Comparison of ENCODE assay signal across 1 cellular context in the genomic region with DNA sequence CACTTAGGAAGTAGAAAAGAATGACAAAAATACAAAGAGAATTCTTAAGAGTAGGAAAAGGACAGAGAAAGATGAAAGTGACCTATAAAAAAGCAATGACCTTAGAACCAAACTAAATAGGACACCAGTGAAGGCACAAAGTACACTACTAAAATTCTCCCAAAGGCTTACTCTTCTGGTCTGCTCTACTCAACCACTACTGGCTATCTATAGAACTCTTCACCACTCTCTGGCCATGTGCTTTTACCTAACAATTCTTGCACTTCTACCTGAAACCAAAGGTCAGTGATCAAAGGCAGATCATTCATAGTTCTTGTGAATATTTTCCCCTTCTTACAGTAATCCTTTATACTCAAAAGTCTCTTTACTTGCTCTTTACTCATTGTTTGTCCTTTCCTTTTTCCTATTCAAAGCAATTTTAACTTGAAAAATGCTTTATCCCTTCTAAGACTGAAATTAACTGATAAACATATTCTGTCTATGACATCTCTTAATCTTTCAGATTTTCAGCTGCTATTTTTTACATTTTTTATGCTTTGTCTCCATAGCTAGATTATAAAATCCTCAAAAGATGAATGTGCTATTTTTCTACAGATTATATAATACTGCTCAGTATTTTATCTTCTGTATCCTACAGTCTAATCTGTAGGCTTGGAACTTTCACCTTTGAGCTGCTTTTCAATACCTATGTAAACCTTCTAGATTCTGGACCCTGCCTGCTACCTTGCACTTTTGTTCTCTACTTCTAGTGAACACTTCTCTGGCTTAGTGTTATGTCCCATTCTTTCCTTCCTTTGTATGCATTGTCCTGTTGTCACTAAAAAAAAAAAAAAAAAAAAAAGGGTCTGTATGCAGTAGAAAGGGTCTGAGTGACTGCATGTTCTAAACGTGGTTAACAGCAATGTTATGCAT.
A peak's percentile ranks its signal among the peaks of the same experiment; 100 is the strongest.
TF ChIP-seq lines count a peak whose summit lies in the region.

No MANE protein-coding gene starts in this region.

TF ChIP-seq in HepG2, 621 proteins besides CTCF, POLR2A, EP300 and RAD21 (continued from another document):
- TF ChIP-seq, protein P1, sequence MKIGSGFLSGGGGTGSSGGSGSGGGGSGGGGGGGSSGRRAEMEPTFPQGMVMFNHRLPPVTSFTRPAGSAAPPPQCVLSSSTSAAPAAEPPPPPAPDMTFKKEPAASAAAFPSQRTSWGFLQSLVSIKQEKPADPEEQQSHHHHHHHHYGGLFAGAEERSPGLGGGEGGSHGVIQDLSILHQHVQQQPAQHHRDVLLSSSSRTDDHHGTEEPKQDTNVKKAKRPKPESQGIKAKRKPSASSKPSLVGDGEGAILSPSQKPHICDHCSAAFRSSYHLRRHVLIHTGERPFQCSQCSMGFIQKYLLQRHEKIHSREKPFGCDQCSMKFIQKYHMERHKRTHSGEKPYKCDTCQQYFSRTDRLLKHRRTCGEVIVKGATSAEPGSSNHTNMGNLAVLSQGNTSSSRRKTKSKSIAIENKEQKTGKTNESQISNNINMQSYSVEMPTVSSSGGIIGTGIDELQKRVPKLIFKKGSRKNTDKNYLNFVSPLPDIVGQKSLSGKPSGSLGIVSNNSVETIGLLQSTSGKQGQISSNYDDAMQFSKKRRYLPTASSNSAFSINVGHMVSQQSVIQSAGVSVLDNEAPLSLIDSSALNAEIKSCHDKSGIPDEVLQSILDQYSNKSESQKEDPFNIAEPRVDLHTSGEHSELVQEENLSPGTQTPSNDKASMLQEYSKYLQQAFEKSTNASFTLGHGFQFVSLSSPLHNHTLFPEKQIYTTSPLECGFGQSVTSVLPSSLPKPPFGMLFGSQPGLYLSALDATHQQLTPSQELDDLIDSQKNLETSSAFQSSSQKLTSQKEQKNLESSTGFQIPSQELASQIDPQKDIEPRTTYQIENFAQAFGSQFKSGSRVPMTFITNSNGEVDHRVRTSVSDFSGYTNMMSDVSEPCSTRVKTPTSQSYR (CRISPR knock-in tag; IDR thresholded peaks at IDR 0.05; ENCODE audit: borderline replicate concordance), result no peak
- no peak for TF ChIP-seq ATF7 (IDR thresholded peaks at IDR 0.05)
- TF ChIP-seq ATF7 (CRISPR knock-in tag; IDR thresholded peaks at IDR 0.05), result no peak
- no peak for TF ChIP-seq RFX5 (IDR thresholded peaks at IDR 0.05; ENCODE audit: low read depth, low read length)
- TF ChIP-seq ZNF496 (CRISPR knock-in tag; IDR thresholded peaks at IDR 0.05; ENCODE audit: insufficient replicate concordance), result no peak
- TF ChIP-seq HDAC1 (CRISPR knock-in tag; IDR thresholded peaks at IDR 0.05), result no peak
- no peak for TF ChIP-seq YEATS4 (CRISPR knock-in tag; IDR thresholded peaks at IDR 0.05; ENCODE audit: borderline replicate concordance)
- TF ChIP-seq POGZ (CRISPR knock-in tag; IDR thresholded peaks at IDR 0.05), result 0 out of 2 replicates have a peak, but pooled peaks have one; percentile 27
- TF ChIP-seq, protein P2, sequence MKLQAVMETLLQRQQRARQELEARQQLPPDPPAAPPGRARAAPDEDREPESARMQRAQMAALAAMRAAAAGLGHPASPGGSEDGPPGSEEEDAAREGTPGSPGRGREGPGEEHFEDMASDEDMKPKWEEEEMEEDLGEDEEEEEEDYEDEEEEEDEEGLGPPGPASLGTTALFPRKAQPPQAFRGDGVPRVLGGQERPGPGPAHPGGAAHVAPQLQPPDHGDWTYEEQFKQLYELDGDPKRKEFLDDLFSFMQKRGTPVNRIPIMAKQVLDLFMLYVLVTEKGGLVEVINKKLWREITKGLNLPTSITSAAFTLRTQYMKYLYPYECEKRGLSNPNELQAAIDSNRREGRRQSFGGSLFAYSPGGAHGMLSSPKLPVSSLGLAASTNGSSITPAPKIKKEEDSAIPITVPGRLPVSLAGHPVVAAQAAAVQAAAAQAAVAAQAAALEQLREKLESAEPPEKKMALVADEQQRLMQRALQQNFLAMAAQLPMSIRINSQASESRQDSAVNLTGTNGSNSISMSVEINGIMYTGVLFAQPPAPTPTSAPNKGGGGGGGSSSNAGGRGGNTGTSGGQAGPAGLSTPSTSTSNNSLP (IDR thresholded peaks at IDR 0.05; ENCODE audit: low read depth, low read length), result peak; percentile 40
- TF ChIP-seq GATAD2A (CRISPR knock-in tag; IDR thresholded peaks at IDR 0.05), result peak; percentile 34; the same call in 1 of the 2 replicates
- no peak for TF ChIP-seq IRF2 (CRISPR knock-in tag; IDR thresholded peaks at IDR 0.05)
- TF ChIP-seq, protein P3, sequence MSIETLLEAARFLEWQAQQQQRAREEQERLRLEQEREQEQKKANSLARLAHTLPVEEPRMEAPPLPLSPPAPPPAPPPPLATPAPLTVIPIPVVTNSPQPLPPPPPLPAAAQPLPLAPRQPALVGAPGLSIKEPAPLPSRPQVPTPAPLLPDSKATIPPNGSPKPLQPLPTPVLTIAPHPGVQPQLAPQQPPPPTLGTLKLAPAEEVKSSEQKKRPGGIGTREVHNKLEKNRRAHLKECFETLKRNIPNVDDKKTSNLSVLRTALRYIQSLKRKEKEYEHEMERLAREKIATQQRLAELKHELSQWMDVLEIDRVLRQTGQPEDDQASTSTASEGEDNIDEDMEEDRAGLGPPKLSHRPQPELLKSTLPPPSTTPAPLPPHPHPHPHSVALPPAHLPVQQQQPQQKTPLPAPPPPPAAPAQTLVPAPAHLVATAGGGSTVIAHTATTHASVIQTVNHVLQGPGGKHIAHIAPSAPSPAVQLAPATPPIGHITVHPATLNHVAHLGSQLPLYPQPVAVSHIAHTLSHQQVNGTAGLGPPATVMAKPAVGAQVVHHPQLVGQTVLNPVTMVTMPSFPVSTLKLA (IDR thresholded peaks at IDR 0.05), result 0 out of 2 replicates have a peak, but pooled peaks have one; percentile 14
- TF ChIP-seq NFIC (IDR thresholded peaks at IDR 0.05; ENCODE audit: low read length), result 0 out of 2 replicates have a peak, but pooled peaks have one; percentile 26
- no peak for TF ChIP-seq MIXL1 (CRISPR knock-in tag; IDR thresholded peaks at IDR 0.05)
- no peak for TF ChIP-seq TMF1 (CRISPR knock-in tag; IDR thresholded peaks at IDR 0.05; ENCODE audit: low read depth)
- no peak for TF ChIP-seq ZFP36 (IDR thresholded peaks at IDR 0.05; ENCODE audit: borderline replicate concordance, low read depth, low read length, partially characterized antibody)
- peak; percentile 95 for TF ChIP-seq NCOR1 (IDR thresholded peaks at IDR 0.05; ENCODE audit: borderline replicate concordance, low read length)
- TF ChIP-seq, protein P4, sequence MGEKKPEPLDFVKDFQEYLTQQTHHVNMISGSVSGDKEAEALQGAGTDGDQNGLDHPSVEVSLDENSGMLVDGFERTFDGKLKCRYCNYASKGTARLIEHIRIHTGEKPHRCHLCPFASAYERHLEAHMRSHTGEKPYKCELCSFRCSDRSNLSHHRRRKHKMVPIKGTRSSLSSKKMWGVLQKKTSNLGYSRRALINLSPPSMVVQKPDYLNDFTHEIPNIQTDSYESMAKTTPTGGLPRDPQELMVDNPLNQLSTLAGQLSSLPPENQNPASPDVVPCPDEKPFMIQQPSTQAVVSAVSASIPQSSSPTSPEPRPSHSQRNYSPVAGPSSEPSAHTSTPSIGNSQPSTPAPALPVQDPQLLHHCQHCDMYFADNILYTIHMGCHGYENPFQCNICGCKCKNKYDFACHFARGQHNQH (CRISPR knock-in tag; IDR thresholded peaks at IDR 0.05), result no peak
- peak; percentile 34; the same call in 1 of the 2 replicates for TF ChIP-seq SOX5 (CRISPR knock-in tag; IDR thresholded peaks at IDR 0.05; ENCODE audit: borderline replicate concordance)
- TF ChIP-seq ZSCAN9 (CRISPR knock-in tag; IDR thresholded peaks at IDR 0.05; ENCODE audit: borderline replicate concordance), result no peak
- no peak for TF ChIP-seq MTF1 (CRISPR knock-in tag; IDR thresholded peaks at IDR 0.05)
- TF ChIP-seq, protein P5, sequence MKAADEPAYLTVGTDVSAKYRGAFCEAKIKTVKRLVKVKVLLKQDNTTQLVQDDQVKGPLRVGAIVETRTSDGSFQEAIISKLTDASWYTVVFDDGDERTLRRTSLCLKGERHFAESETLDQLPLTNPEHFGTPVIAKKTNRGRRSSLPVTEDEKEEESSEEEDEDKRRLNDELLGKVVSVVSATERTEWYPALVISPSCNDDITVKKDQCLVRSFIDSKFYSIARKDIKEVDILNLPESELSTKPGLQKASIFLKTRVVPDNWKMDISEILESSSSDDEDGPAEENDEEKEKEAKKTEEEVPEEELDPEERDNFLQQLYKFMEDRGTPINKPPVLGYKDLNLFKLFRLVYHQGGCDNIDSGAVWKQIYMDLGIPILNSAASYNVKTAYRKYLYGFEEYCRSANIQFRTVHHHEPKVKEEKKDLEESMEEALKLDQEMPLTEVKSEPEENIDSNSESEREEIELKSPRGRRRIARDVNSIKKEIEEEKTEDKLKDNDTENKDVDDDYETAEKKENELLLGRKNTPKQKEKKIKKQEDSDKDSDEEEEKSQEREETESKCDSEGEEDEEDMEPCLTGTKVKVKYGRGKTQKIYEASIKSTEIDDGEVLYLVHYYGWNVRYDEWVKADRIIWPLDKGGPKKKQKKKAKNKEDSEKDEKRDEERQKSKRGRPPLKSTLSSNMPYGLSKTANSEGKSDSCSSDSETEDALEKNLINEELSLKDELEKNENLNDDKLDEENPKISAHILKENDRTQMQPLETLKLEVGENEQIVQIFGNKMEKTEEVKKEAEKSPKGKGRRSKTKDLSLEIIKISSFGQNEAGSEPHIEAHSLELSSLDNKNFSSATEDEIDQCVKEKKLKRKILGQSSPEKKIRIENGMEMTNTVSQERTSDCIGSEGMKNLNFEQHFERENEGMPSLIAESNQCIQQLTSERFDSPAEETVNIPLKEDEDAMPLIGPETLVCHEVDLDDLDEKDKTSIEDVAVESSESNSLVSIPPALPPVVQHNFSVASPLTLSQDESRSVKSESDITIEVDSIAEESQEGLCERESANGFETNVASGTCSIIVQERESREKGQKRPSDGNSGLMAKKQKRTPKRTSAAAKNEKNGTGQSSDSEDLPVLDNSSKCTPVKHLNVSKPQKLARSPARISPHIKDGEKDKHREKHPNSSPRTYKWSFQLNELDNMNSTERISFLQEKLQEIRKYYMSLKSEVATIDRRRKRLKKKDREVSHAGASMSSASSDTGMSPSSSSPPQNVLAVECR (CRISPR knock-in tag; IDR thresholded peaks at IDR 0.05; ENCODE audit: borderline replicate concordance), result no peak
- TF ChIP-seq, protein P6, sequence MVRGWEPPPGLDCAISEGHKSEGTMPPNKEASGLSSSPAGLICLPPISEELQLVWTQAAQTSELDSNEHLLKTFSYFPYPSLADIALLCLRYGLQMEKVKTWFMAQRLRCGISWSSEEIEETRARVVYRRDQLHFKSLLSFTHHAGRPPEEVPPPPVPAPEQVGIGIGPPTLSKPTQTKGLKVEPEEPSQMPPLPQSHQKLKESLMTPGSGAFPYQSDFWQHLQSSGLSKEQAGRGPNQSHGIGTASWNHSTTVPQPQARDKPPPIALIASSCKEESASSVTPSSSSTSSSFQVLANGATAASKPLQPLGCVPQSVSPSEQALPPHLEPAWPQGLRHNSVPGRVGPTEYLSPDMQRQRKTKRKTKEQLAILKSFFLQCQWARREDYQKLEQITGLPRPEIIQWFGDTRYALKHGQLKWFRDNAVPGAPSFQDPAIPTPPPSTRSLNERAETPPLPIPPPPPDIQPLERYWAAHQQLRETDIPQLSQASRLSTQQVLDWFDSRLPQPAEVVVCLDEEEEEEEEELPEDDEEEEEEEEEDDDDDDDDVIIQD (CRISPR knock-in tag; IDR thresholded peaks at IDR 0.05; ENCODE audit: low read depth), result peak; percentile 37; the same call in 1 of the 2 replicates
- no peak for TF ChIP-seq ZNF7 (CRISPR knock-in tag; IDR thresholded peaks at IDR 0.05)
- TF ChIP-seq FOXA1 (IDR thresholded peaks at IDR 0.05), result no peak
- no peak for TF ChIP-seq FOXA1 (CRISPR knock-in tag; IDR thresholded peaks at IDR 0.05)
